6 cellular contexts compared by ENCODE assay signal in the genomic region with DNA sequence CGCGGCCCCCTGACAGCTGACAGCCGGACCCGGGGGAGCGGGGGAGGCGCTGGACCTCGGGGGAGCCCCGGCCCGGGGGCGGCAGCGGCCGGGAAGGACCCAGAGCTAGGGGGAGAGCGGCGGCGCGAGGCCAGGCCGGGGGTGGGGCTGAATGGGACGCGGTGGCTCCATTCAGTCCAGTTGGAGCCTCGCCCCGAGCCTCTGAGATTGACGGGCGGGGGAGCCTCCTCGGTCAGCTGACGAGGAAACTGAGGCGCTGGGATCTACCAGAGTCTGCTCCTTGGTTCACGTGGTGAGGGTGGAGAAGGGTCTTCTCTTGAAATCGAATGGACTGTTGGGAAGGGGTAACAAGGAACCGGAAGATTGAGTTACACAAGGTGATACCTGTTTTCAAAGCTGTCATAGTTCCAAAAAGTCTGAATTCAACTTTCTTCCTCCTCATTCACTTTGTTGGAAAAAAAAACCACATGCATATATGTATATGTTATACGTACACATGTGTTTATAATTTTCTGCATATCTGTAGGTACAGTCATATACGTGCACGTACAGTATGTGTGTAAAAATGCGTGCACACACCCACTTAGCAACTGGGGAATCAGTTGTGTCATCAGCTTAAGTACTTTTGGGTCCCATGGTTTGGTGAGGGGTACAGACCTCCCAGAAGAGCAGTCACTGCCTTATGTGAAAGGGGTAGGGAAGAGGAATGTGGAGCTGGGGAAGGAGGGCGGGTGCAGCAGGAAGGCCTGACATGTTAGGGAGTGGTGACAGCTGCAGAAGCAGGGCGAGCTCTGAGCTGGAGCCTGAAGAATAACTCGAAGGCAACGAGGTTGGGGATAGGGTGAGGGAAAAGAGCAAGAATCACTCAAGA. TPM values are rescaled to one million over a fixed set of nuclear protein-coding genes. Genes with fewer than 3 reads are reported as not detected.
DNase-seq lines count a peak whose midpoint lies in the region; ATAC-seq and TF ChIP-seq lines count a peak whose summit lies in the region.

No MANE protein-coding gene starts in this region.

- peaks cover 8% of the 10 kb centered on the region; the same call in 1 of the 2 replicates for H3K27me3 ChIP-seq in H7 (ENCODE audit: control insufficient read depth, insufficient read depth, low read length)

- H3K4me3 ChIP-seq in H7 (ENCODE audit: insufficient read depth, low read depth, low read length): peak overlapping the region; percentile 90

- no peaks in the 10 kb centered on the region for H3K36me3 ChIP-seq in H7 (replicated peaks; ENCODE audit: control insufficient read depth, insufficient read depth, low read length)

- no peaks in the 10 kb centered on the region for H3K9me3 Mint-ChIP-seq in activated naive CD8-positive, alpha-beta T cell treated with anti-CD3 and anti-CD28 coated beads, Interleukin-2, amount 50 U/mL, for 24 hours

- TF ChIP-seq CTCF in GM20000 (IDR thresholded peaks at IDR 0.05; ENCODE audit: extremely low read depth, missing control alignments): no peak

- CTCF ChIA-PET in HEK293T (lab: Yijun Ruan, JAX): no interaction called here

- H3K4me1 Mint-ChIP-seq in activated naive CD8-positive, alpha-beta T cell treated with anti-CD3 and anti-CD28 coated beads, Interleukin-2, amount 50 U/mL, for 24 hours: peaks cover 61% of the 10 kb centered on the region

- H3K36me3 Mint-ChIP-seq in activated naive CD8-positive, alpha-beta T cell treated with anti-CD3 and anti-CD28 coated beads, Interleukin-2, amount 50 U/mL, for 24 hours (ENCODE audit: low read depth): peaks cover 12% of the 10 kb centered on the region

- no peak for DNase-seq in H7
- DNase-seq in activated naive CD8-positive, alpha-beta T cell treated with anti-CD3 and anti-CD28 coated beads, Interleukin-2, amount 50 U/mL, for 24 hours: no peak
- DNase-seq in midbrain (lab: John Stamatoyannopoulos, UW): peak; percentile 51
- no peak for DNase-seq in stimulated activated naive CD4-positive, alpha-beta T cell treated with Interleukin-2 at 50 U/mL for 16 hours (lab: John Stamatoyannopoulos, UW)
- no peak for DNase-seq in HEK293T (ENCODE audit: extremely low spot score)
- DNase-seq in GM20000 (ENCODE audit: low spot score): no peak

- peak overlapping the region; percentile 95 for H3K27ac Mint-ChIP-seq in activated naive CD8-positive, alpha-beta T cell treated with anti-CD3 and anti-CD28 coated beads, Interleukin-2, amount 50 U/mL, for 24 hours

- POLR2A ChIA-PET in HEK293T (lab: Yijun Ruan, JAX): interaction anchor here (2.0 kb wide), 1 partner anchor 48 kb away, joined by 9 read pairs; the partner anchor contains the start of gene MTERF4

- ATAC-seq in activated naive CD8-positive, alpha-beta T cell treated with anti-CD3 and anti-CD28 coated beads, Interleukin-2, amount 50 U/mL, for 24 hours: peak; percentile 3

- H3K4me3 Mint-ChIP-seq in activated naive CD8-positive, alpha-beta T cell treated with anti-CD3 and anti-CD28 coated beads, Interleukin-2, amount 50 U/mL, for 24 hours: peak overlapping the region; percentile 97

- H3K27me3 Mint-ChIP-seq in activated naive CD8-positive, alpha-beta T cell treated with anti-CD3 and anti-CD28 coated beads, Interleukin-2, amount 50 U/mL, for 24 hours: no peaks in the 10 kb centered on the region

TF ChIP-seq in HEK293T, 16 proteins besides CTCF, POLR2A, EP300 and RAD21:
- TF ChIP-seq BHLHE40 (IDR thresholded peaks at IDR 0.05; ENCODE audit: borderline replicate concordance) (no peak), HDGF (IDR thresholded peaks at IDR 0.05; ENCODE audit: borderline replicate concordance) (no peak), FOXA1 (IDR thresholded peaks at IDR 0.05) (no peak), ARNT (IDR thresholded peaks at IDR 0.05) (no peak)

RNA-seq across cellular contexts. Expression of gene PPP1R7, which starts 0.6 kb away (rescaled TPM):
- 32.1 and 36.9 TPM in 2 replicates for total RNA-seq in H7 (2014; rRNA removed; shearing (Covaris generic))

RNA-seq across cellular contexts. Expression of gene PASK, which starts 1.6 kb away (rescaled TPM):
- total RNA-seq in H7 (2014; rRNA removed; shearing (Covaris generic)): 20.4 and 20.6 TPM in 2 replicates

RNA-seq across cellular contexts. Expression of gene ANO7, which starts 37.6 kb away (rescaled TPM):
- total RNA-seq in H7 (2014; rRNA removed; shearing (Covaris generic)): 2.0 and 4.0 TPM in 2 replicates

RNA-seq across cellular contexts. Expression of gene MTERF4, which starts 48.8 kb away (rescaled TPM):
- 30.3 and 32.4 TPM in 2 replicates for total RNA-seq in H7 (2014; rRNA removed; shearing (Covaris generic))
